Comparison of ENCODE assay signal across 1 cellular context in genomic region chr2:43184339-43184895, GRCh38.
TF ChIP-seq lines count a peak whose summit lies in the region.

No MANE protein-coding gene starts in this region.

TF ChIP-seq in HepG2, 621 proteins besides CTCF, POLR2A, EP300 and RAD21 (continued from another document and continues in another):
- 0 out of 2 replicates have a peak, but pooled peaks have one; percentile 50 for TF ChIP-seq ZNF598 (CRISPR knock-in tag; IDR thresholded peaks at IDR 0.05; ENCODE audit: borderline replicate concordance)
- TF ChIP-seq RNF219 (CRISPR knock-in tag; IDR thresholded peaks at IDR 0.05) = 0 out of 2 replicates have a peak, but pooled peaks have one; percentile 67
- no peak for TF ChIP-seq ZNF546 (CRISPR knock-in tag; conservative IDR thresholded peaks at IDR 0.05)
- TF ChIP-seq FOXA1 (IDR thresholded peaks at IDR 0.05) = no peak
- TF ChIP-seq FOXA1 (CRISPR knock-in tag; IDR thresholded peaks at IDR 0.05) = peak; percentile 64; the same call in 1 of the 2 replicates
- 0 out of 2 replicates have a peak, but pooled peaks have one; percentile 49 for TF ChIP-seq ZFP82 (CRISPR knock-in tag; IDR thresholded peaks at IDR 0.05; ENCODE audit: borderline replicate concordance)
- TF ChIP-seq ATF1 (CRISPR knock-in tag; IDR thresholded peaks at IDR 0.05) = 0 out of 2 replicates have a peak, but pooled peaks have one; percentile 31
- peak; percentile 80 for TF ChIP-seq RERE (CRISPR knock-in tag; IDR thresholded peaks at IDR 0.05; ENCODE audit: low read depth)
- TF ChIP-seq PCBP2 (optimal IDR thresholded peaks at IDR 0.05; ENCODE audit: low read depth, low read length, poor library complexity, severe bottlenecking) = no peak
- 0 out of 2 replicates have a peak, but pooled peaks have one; percentile 63 for TF ChIP-seq THAP9 (CRISPR knock-in tag; IDR thresholded peaks at IDR 0.05; ENCODE audit: borderline replicate concordance)
- TF ChIP-seq GATAD2A (CRISPR knock-in tag; IDR thresholded peaks at IDR 0.05) = peak; percentile 88
- TF ChIP-seq ZMAT5 (CRISPR knock-in tag; IDR thresholded peaks at IDR 0.05; ENCODE audit: borderline replicate concordance, low read depth) = no peak
- peak; percentile 71; the same call in 1 of the 2 replicates for TF ChIP-seq ZBTB20 (CRISPR knock-in tag; IDR thresholded peaks at IDR 0.05; ENCODE audit: borderline replicate concordance, low read depth)
- no peak for TF ChIP-seq TAF1 (CRISPR knock-in tag; IDR thresholded peaks at IDR 0.05)
- TF ChIP-seq ZFP91 (CRISPR knock-in tag; IDR thresholded peaks at IDR 0.05; ENCODE audit: borderline replicate concordance) = peak; percentile 74
- TF ChIP-seq GABPA (IDR thresholded peaks at IDR 0.05; ENCODE audit: low read depth, low read length) = no peak
- peak; percentile 54; the same call in 1 of the 2 replicates for TF ChIP-seq GABPA (CRISPR knock-in tag; IDR thresholded peaks at IDR 0.05; ENCODE audit: low read depth)
- TF ChIP-seq MAFF (IDR thresholded peaks at IDR 0.05; ENCODE audit: low read depth, low read length) = peak; percentile 38; the same call in 1 of the 2 replicates
- TF ChIP-seq CCDC6 (CRISPR knock-in tag; IDR thresholded peaks at IDR 0.05) = no peak
- TF ChIP-seq HNF4G (IDR thresholded peaks at IDR 0.05; ENCODE audit: borderline replicate concordance, low read depth, low read length) = peak; percentile 87
- peak; percentile 94; the same call in 1 of the 2 replicates for TF ChIP-seq HNF4G (CRISPR knock-in tag; IDR thresholded peaks at IDR 0.05; ENCODE audit: borderline replicate concordance, low read depth)
- no peak for TF ChIP-seq PCBP1 (IDR thresholded peaks at IDR 0.05; ENCODE audit: borderline replicate concordance, low read depth, low read length)
- TF ChIP-seq NAIF1 (CRISPR knock-in tag; IDR thresholded peaks at IDR 0.05; ENCODE audit: borderline replicate concordance) = 0 out of 2 replicates have a peak, but pooled peaks have one; percentile 63
- TF ChIP-seq ZBTB14 (CRISPR knock-in tag; IDR thresholded peaks at IDR 0.05) = no peak
- TF ChIP-seq ZNF232 (CRISPR knock-in tag; IDR thresholded peaks at IDR 0.05; ENCODE audit: borderline replicate concordance) = peak; percentile 84; the same call in 1 of the 2 replicates
- TF ChIP-seq ZFP41 (CRISPR knock-in tag; IDR thresholded peaks at IDR 0.05; ENCODE audit: borderline replicate concordance) = no peak
- TF ChIP-seq SAFB2 (CRISPR knock-in tag; IDR thresholded peaks at IDR 0.05; ENCODE audit: borderline replicate concordance, low read depth) = no peak
- TF ChIP-seq ZBTB4 (CRISPR knock-in tag; IDR thresholded peaks at IDR 0.05; ENCODE audit: borderline replicate concordance) = no peak
- no peak for TF ChIP-seq DDIT3 (CRISPR knock-in tag; IDR thresholded peaks at IDR 0.05)
- no peak for TF ChIP-seq CENPX (CRISPR knock-in tag; IDR thresholded peaks at IDR 0.05)
- peak; percentile 46; the same call in 1 of the 2 replicates for TF ChIP-seq ZNF263 (CRISPR knock-in tag; IDR thresholded peaks at IDR 0.05)
- no peak for TF ChIP-seq MBD4 (IDR thresholded peaks at IDR 0.05; ENCODE audit: borderline replicate concordance, low read length)
- TF ChIP-seq REXO4 (CRISPR knock-in tag; IDR thresholded peaks at IDR 0.05; ENCODE audit: borderline replicate concordance) = no peak
- no peak for TF ChIP-seq KAT2B (IDR thresholded peaks at IDR 0.05; ENCODE audit: borderline replicate concordance, low read depth, low read length)
- TF ChIP-seq PBX2 (CRISPR knock-in tag; IDR thresholded peaks at IDR 0.05) = no peak
- TF ChIP-seq MEIS1 (CRISPR knock-in tag; IDR thresholded peaks at IDR 0.05; ENCODE audit: borderline replicate concordance) = no peak; the same call in 1 of the 2 replicates
- peak; percentile 81; the same call in 1 of the 2 replicates for TF ChIP-seq FOXK1 (CRISPR knock-in tag; IDR thresholded peaks at IDR 0.05; ENCODE audit: borderline replicate concordance, low read depth)
- peak; percentile 63 for TF ChIP-seq CCAR2 (optimal IDR thresholded peaks at IDR 0.05; ENCODE audit: low read depth, low read length)
- TF ChIP-seq JUNB (CRISPR knock-in tag; IDR thresholded peaks at IDR 0.05; ENCODE audit: borderline replicate concordance) = peak; percentile 70; the same call in 1 of the 2 replicates
- TF ChIP-seq CEBPG (CRISPR knock-in tag; IDR thresholded peaks at IDR 0.05) = peak; percentile 48
- TF ChIP-seq ZNF441 (CRISPR knock-in tag; IDR thresholded peaks at IDR 0.05; ENCODE audit: borderline replicate concordance) = no peak
- TF ChIP-seq FOXC1 (CRISPR knock-in tag; IDR thresholded peaks at IDR 0.05; ENCODE audit: borderline replicate concordance) = peak; percentile 58; the same call in 1 of the 2 replicates
- no peak for TF ChIP-seq ATF7-NPFF (CRISPR knock-in tag; IDR thresholded peaks at IDR 0.05; ENCODE audit: low read depth)
- TF ChIP-seq EED (CRISPR knock-in tag; IDR thresholded peaks at IDR 0.05) = no peak
- no peak for TF ChIP-seq ZNF83 (CRISPR knock-in tag; IDR thresholded peaks at IDR 0.05; ENCODE audit: borderline replicate concordance)
